9 cellular contexts compared by ENCODE assay signal in genomic region chr13:21014666-21015170, GRCh38. TPM values are rescaled to one million over a fixed set of nuclear protein-coding genes. Genes with fewer than 3 reads are reported as not detected.
DNase-seq lines count a peak whose midpoint lies in the region; ATAC-seq and TF ChIP-seq lines count a peak whose summit lies in the region.
"Had no signal": no experiment of that assay in that cellular context is flagged by ENCODE, and none has a peak within 500 bp of the region (broad histone marks: within the 10 kb centered on the region; RNA-seq: fewer than 3 reads in every experiment).

No MANE protein-coding gene starts in this region.

- H3K9ac ChIP-seq in fibroblast of lung (ENCODE audit: insufficient read depth, low read length) = no peak overlapping the region

- no peak overlapping the region for H2AFZ ChIP-seq in fibroblast of lung (ENCODE audit: low read length)

- H3K27me3 ChIP-seq in A673 (replicated peaks; ENCODE audit: insufficient read depth, low read depth, low read length, poor library complexity) (no peaks in the 10 kb centered on the region), fibroblast of lung (ENCODE audit: control insufficient read depth, insufficient read depth, low read length) (no peaks in the 10 kb centered on the region)

- H3K9me3 ChIP-seq in A673 (ENCODE audit: low read depth, low read length, poor library complexity, severe bottlenecking) (no peaks in the 10 kb centered on the region), fibroblast of lung (ENCODE audit: control insufficient read depth, insufficient read depth, low read depth, low read length) (no peaks in the 10 kb centered on the region)

- H3K4me1 ChIP-seq in A673 (ENCODE audit: insufficient read depth, low read length, poor library complexity, severe bottlenecking) (peaks cover 45% of the 10 kb centered on the region), fibroblast of lung (ENCODE audit: control insufficient read depth, extremely low read depth, insufficient read depth, low read length) (peaks cover 47% of the 10 kb centered on the region)

- CTCF ChIA-PET in A673 (lab: Charles Lee) = no interaction called here

- BruUV-seq in A673 (replicated peaks; lab: Mats Ljungman, UMichigan) = no TSS peak

- peak overlapping the region; percentile 23 for H3K27ac ChIP-seq in A673 (ENCODE audit: low read depth, low read length, poor library complexity, severe bottlenecking)
- peak overlapping the region; percentile 88 for H3K27ac ChIP-seq in fibroblast of lung (ENCODE audit: insufficient read depth, low read length)

- TF ChIP-seq CTCF in A673 (conservative IDR thresholded peaks at IDR 0.05; ENCODE audit: low read depth, low read length) (no peak), fibroblast of lung (conservative IDR thresholded peaks at IDR 0.05 in 1 of 2, IDR thresholded peaks at IDR 0.05 in 1 of 2; ENCODE audit: low read depth in 1 of 2, low read length in 2 of 2) (no peak), nephron progenitor cell (IDR thresholded peaks at IDR 0.05) (no peak)

- POLR2A ChIA-PET in A673 (lab: Charles Lee; ENCODE audit: low non-redundant PET) = no interaction called here

- no peaks in the 10 kb centered on the region for H4K20me1 ChIP-seq in fibroblast of lung (ENCODE audit: control insufficient read depth, extremely low read depth, insufficient read depth, low read length)

- H3K4me3 ChIP-seq in A673 (ENCODE audit: low read depth, low read length, poor library complexity, severe bottlenecking) (no peak overlapping the region), fibroblast of lung (replicated peaks in 1 of 4; ENCODE audit: control extremely low read depth in 1 of 4, insufficient read depth in 1 of 4, low read depth in 3 of 4, low read length in 4 of 4) (no peak overlapping the region)

- ATAC-seq in activated naive CD4-positive, alpha-beta T cell treated with anti-CD3 and anti-CD28 coated beads, Interleukin-2, amount 50 U/mL, for 72 hours = no peak
- ATAC-seq in HG02973 (IDR thresholded peaks at IDR 0.05; ENCODE audit: unreplicated experiment) = no peak

- H3K27me3 Mint-ChIP-seq in nephron progenitor cell (ENCODE audit: low read depth, poor library complexity) = no peaks in the 10 kb centered on the region

- H3K36me3 ChIP-seq in A673 (ENCODE audit: insufficient read depth, low read length, poor library complexity, severe bottlenecking) (no peaks in the 10 kb centered on the region), fibroblast of lung (ENCODE audit: control insufficient read depth, insufficient read depth, low read length) (no peaks in the 10 kb centered on the region)

- peak overlapping the region; percentile 98 for H3K27ac Mint-ChIP-seq in nephron progenitor cell
- H3K27ac Mint-ChIP-seq in activated naive CD4-positive, alpha-beta T cell treated with anti-CD3 and anti-CD28 coated beads, Interleukin-2, amount 50 U/mL, for 72 hours = peak overlapping the region in 1 of 2 donors; percentile 53

- no peak for DNase-seq in A673 (ENCODE audit: low spot score)
- peak; percentile 90 for DNase-seq in M059J (ENCODE audit: low read depth)
- DNase-seq in fibroblast of lung (ENCODE audit: low read depth in 2 of 2) = peak; percentile 88 to 89
- no peak for DNase-seq in nephron progenitor cell
- no peak for DNase-seq in activated naive CD4-positive, alpha-beta T cell treated with anti-CD3 and anti-CD28 coated beads, Interleukin-2, amount 50 U/mL, for 72 hours (ENCODE audit: low spot score in 2 of 2)
- DNase-seq in NCI-H2227 treated with DMSO at 0.1 percent for 48 hours (lab: John Stamatoyannopoulos, UW) = no peak
- no peak for DNase-seq in T-helper 1 cell
- DNase-seq: KBM-7 had no signal

- H3K9me3 Mint-ChIP-seq in nephron progenitor cell = no peaks in the 10 kb centered on the region
- peaks cover 0 to 6% of the 10 kb centered on the region in 2 donors for H3K9me3 Mint-ChIP-seq in activated naive CD4-positive, alpha-beta T cell treated with anti-CD3 and anti-CD28 coated beads, Interleukin-2, amount 50 U/mL, for 72 hours

- H3K4me1 Mint-ChIP-seq in nephron progenitor cell = peaks cover 66% of the 10 kb centered on the region

- peaks cover 14% of the 10 kb centered on the region for H3K36me3 Mint-ChIP-seq in nephron progenitor cell (ENCODE audit: low read depth)
- H3K36me3 Mint-ChIP-seq in activated naive CD4-positive, alpha-beta T cell treated with anti-CD3 and anti-CD28 coated beads, Interleukin-2, amount 50 U/mL, for 72 hours = peaks cover 0 to 17% of the 10 kb centered on the region in 2 donors

- peaks cover 76% of the 10 kb centered on the region for H3K79me2 ChIP-seq in fibroblast of lung (ENCODE audit: control insufficient read depth, insufficient read depth, low read length)

- peak overlapping the region; percentile 31 for H3K4me3 Mint-ChIP-seq in nephron progenitor cell

- H3K4me2 ChIP-seq in fibroblast of lung (ENCODE audit: extremely low read depth, insufficient read depth, low read length) = peak overlapping the region; percentile 81

- intact Hi-C loops in A673 (cut with micrococcal nuclease; ENCODE audit: unreplicated experiment) = no loop called here

RNA-seq across cellular contexts. Expression of gene LATS2, which starts 46.7 kb away (rescaled TPM):
- 13.1 and 14.2 TPM in 2 replicates for total RNA-seq in A673 (2021)
- total RNA-seq in M059J (2014; rRNA removed; shearing (Covaris generic)) = 6.1 and 9.9 TPM in 2 replicates
- total RNA-seq in fibroblast of lung = 11.0 and 16.2 TPM in 2 replicates
- polyA plus RNA-seq in fibroblast of lung = 17.6 and 32.0 TPM in 2 replicates
- polyA plus RNA-seq in fibroblast of lung (2012) = 14.8 and 30.1 TPM in 2 replicates
- 22.5 and 36.8 TPM in 2 replicates for polyA minus RNA-seq in fibroblast of lung (ENCODE audit: low replicate concordance)
- 1 to 10 TPM; 1.7 to 8.4 TPM for total RNA-seq in activated naive CD4-positive, alpha-beta T cell treated with anti-CD3 and anti-CD28 coated beads, Interleukin-2, amount 50 U/mL, for 72 hours

Comparison
In these comparisons a context has a peak if more than half of its experiments do, and no peak if none do; other contexts are left out.
1. DNase-seq: peak in M059J (single experiment) and fibroblast of lung (2 of 2); none in A673 (single experiment), nephron progenitor cell (single experiment), activated naive CD4-positive, alpha-beta T cell treated with anti-CD3 and anti-CD28 coated beads, Interleukin-2, amount 50 U/mL, for 72 hours (0 of 2), NCI-H2227 treated with DMSO at 0.1 percent for 48 hours (single experiment) and T-helper 1 cell (0 of 5).